Comparison of ENCODE assay signal across 23 cellular contexts in the genomic region with DNA sequence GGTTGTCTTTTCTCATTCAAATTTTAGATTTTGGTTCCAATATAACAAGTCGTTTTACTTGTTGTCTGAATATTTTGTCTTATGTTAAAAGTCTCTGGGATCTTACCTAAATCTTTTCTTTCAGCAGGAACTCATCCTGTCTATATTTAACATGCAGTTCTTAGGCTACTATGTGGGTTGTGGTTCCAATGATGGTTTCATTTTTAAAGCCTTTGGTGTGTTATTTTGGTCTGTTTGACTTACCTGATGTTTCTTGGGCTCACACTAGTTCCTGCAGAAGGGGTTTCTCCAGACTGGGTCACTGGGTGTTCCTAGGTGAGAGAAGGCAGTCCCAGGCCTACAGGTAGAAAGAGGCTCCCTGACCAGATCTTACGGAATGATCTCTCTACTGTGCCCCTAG. TPM values are rescaled to one million over a fixed set of nuclear protein-coding genes. Genes with fewer than 3 reads are reported as not detected.
DNase-seq lines count a peak whose midpoint lies in the region; ATAC-seq, FAIRE-seq and TF ChIP-seq lines count a peak whose summit lies in the region.
"Had no signal": no experiment of that assay in that cellular context is flagged by ENCODE, and none has a peak within 500 bp of the region (broad histone marks: within the 10 kb centered on the region; RNA-seq: fewer than 3 reads in every experiment).

No MANE protein-coding gene starts in this region.

- H3K36me3 ChIP-seq in MM.1S (replicated peaks; ENCODE audit: insufficient read depth, low read length) = no peaks in the 10 kb centered on the region
- H3K36me3 ChIP-seq in trophoblast cell (ENCODE audit: control insufficient read depth in 1 of 2, insufficient read depth in 2 of 2, low read length in 2 of 2) = no peaks in the 10 kb centered on the region
- H3K36me3 ChIP-seq in naive thymus-derived CD4-positive, alpha-beta T cell (ENCODE audit: control insufficient read depth in 2 of 3, insufficient read depth in 3 of 3, low read length in 3 of 3) = no peaks in the 10 kb centered on the region
- H3K36me3 ChIP-seq: BE2C had no signal

- H2BK12ac ChIP-seq in trophoblast cell (ENCODE audit: low read length) = no peak overlapping the region

- H3K27me3 Mint-ChIP-seq in naive thymus-derived CD4-positive, alpha-beta T cell = no peaks in the 10 kb centered on the region
- H3K27me3 Mint-ChIP-seq: CD4-positive, alpha-beta T cell had no signal

- no peak overlapping the region for H2BK5ac ChIP-seq in trophoblast cell (ENCODE audit: low read depth, low read length, poor library complexity)

- H3K27ac ChIP-seq in MM.1S (ENCODE audit: low read length) (no peak overlapping the region), trophoblast cell (ENCODE audit: low read depth, low read length) (no peak overlapping the region)
- no peak overlapping the region for H3K27ac ChIP-seq in naive thymus-derived CD4-positive, alpha-beta T cell (ENCODE audit: low read depth, low read length)
- H3K27ac ChIP-seq: C4-2B had no signal

- no peaks in the 10 kb centered on the region for H3K9me2 ChIP-seq in MM.1S (replicated peaks; ENCODE audit: insufficient read depth, low read length)

- H2AFZ ChIP-seq in MM.1S (ENCODE audit: low read length) (no peak overlapping the region), trophoblast cell (ENCODE audit: insufficient read depth, low read length, poor library complexity) (no peak overlapping the region)
- H2AFZ ChIP-seq: GM23338 had no signal

- H3K4me2 ChIP-seq in MM.1S (ENCODE audit: low read depth, low read length) = peak overlapping the region; percentile 17; the same call in 1 of the 2 replicates
- H3K4me2 ChIP-seq in trophoblast cell (ENCODE audit: low read length) = no peak overlapping the region
- H3K4me2 ChIP-seq: GM23338 had no signal

- peak overlapping the region; percentile 18 for H4K12ac ChIP-seq in trophoblast cell (ENCODE audit: low read depth, low read length)

- H2BK120ac ChIP-seq in trophoblast cell (ENCODE audit: insufficient read depth, low read length, poor library complexity) = no peak overlapping the region

- H3K23ac ChIP-seq in trophoblast cell (ENCODE audit: low read length) = no peak overlapping the region

- no peak for TF ChIP-seq CTCF in MM.1S (IDR thresholded peaks at IDR 0.05; ENCODE audit: low read length)

- no CpG with 5 or more reads among the region's 2 CpGs for WGBS in trophoblast cell (ENCODE audit: extremely low coverage, insufficient coverage, insufficient read length)

- H3K4me1 ChIP-seq in MM.1S (ENCODE audit: low read length) (peaks cover 12% of the 10 kb centered on the region), trophoblast cell (ENCODE audit: control insufficient read depth in 1 of 2, insufficient read depth in 2 of 2, low read length in 2 of 2) (no peaks in the 10 kb centered on the region)
- no peaks in the 10 kb centered on the region for H3K4me1 ChIP-seq in naive thymus-derived CD4-positive, alpha-beta T cell (ENCODE audit: control insufficient read depth in 2 of 2, insufficient read depth in 2 of 2, low read length in 2 of 2)
- H3K4me1 ChIP-seq: BE2C, Caco-2 had no signal

- CTCF ChIA-PET in naive thymus-derived CD4-positive, alpha-beta T cell (lab: Charles Lee) = no interaction called here

- H3K18ac ChIP-seq in trophoblast cell (ENCODE audit: low read length) = no peak overlapping the region

- no peak overlapping the region for H4K91ac ChIP-seq in trophoblast cell (ENCODE audit: low read depth, low read length)

- POLR2A ChIA-PET in naive thymus-derived CD4-positive, alpha-beta T cell (lab: Charles Lee) = no interaction called here

- no peaks in the 10 kb centered on the region for H3K9me3 ChIP-seq in MM.1S (replicated peaks; ENCODE audit: insufficient read depth, low read length)
- H3K9me3 ChIP-seq in trophoblast cell (ENCODE audit: insufficient read depth, low read depth, low read length) = no peaks in the 10 kb centered on the region
- H3K9me3 ChIP-seq in naive thymus-derived CD4-positive, alpha-beta T cell (ENCODE audit: control insufficient read depth in 2 of 3, low read length in 3 of 3) = no peaks in the 10 kb centered on the region
- H3K9me3 ChIP-seq: BE2C, Caco-2 had no signal

- no peaks in the 10 kb centered on the region for H3K79me1 ChIP-seq in trophoblast cell (ENCODE audit: low read length)

- intact Hi-C loops in naive thymus-derived CD4-positive, alpha-beta T cell (cut with micrococcal nuclease) = no loop called here

- peak; percentile 36 for FAIRE-seq in GM12892 (lab: Jason Lieb, UNC)
- FAIRE-seq: A204.1, D721Med, GM12891, GM18507, H54, HTR-8/SVneo had no signal

- no peak overlapping the region for H2AK5ac ChIP-seq in trophoblast cell (ENCODE audit: low read length)

- H3K4ac ChIP-seq in trophoblast cell (ENCODE audit: low read depth, low read length) = no peak overlapping the region

- no peaks in the 10 kb centered on the region for H4K20me1 ChIP-seq in MM.1S (ENCODE audit: insufficient read depth, low read length)

- H3K36me3 Mint-ChIP-seq in naive thymus-derived CD4-positive, alpha-beta T cell = no peaks in the 10 kb centered on the region

- H3F3A ChIP-seq in MM.1S (ENCODE audit: insufficient read depth, low read length) = no peaks in the 10 kb centered on the region

- TF ChIP-seq POLR2A in GM12892 (IDR thresholded peaks at IDR 0.05; ENCODE audit: low read depth, low read length) = no peak

- H3K4me1 Mint-ChIP-seq in naive thymus-derived CD4-positive, alpha-beta T cell = no peaks in the 10 kb centered on the region

- no peak overlapping the region for H3K14ac ChIP-seq in trophoblast cell (ENCODE audit: low read length)

- H3K9me3 Mint-ChIP-seq in naive thymus-derived CD4-positive, alpha-beta T cell = peaks cover 0 to 12% (median 4%) of the 10 kb centered on the region in 11 donors
- H3K9me3 Mint-ChIP-seq: GM23338 had no signal

- no peak for DNase-seq in GM12892 (ENCODE audit: insufficient read length)
- DNase-seq in MM.1S = peak; percentile 47
- DNase-seq in trophoblast cell = no peak
- DNase-seq in naive thymus-derived CD4-positive, alpha-beta T cell = no peak
- no peak for DNase-seq in T-helper 9 cell
- DNase-seq: ACHN; BE2C; Caco-2; CD4-positive, alpha-beta T cell; DMS79; GF-D8; HCEC 1CT; IMR-90; KBM-7 had no signal

- ATAC-seq in naive thymus-derived CD4-positive, alpha-beta T cell = no peak
- ATAC-seq in HG03354 (IDR thresholded peaks at IDR 0.05; ENCODE audit: poor library complexity, severe bottlenecking, unreplicated experiment) = no peak
- ATAC-seq: GM23338 had no signal

- H3K27me3 ChIP-seq in MM.1S (replicated peaks; ENCODE audit: insufficient read depth, low read length) = no peaks in the 10 kb centered on the region
- no peaks in the 10 kb centered on the region for H3K27me3 ChIP-seq in trophoblast cell (ENCODE audit: insufficient read depth, low read length)
- no peaks in the 10 kb centered on the region for H3K27me3 ChIP-seq in naive thymus-derived CD4-positive, alpha-beta T cell (ENCODE audit: control insufficient read depth in 2 of 2, insufficient read depth in 2 of 2, low read length in 2 of 2)
- H3K27me3 ChIP-seq: BE2C had no signal

- H3K4me3 ChIP-seq in MM.1S (ENCODE audit: low read length) (no peak overlapping the region), trophoblast cell (ENCODE audit: low read depth, low read length) (no peak overlapping the region)
- no peak overlapping the region for H3K4me3 ChIP-seq in naive thymus-derived CD4-positive, alpha-beta T cell (ENCODE audit: low read length)
- H3K4me3 ChIP-seq: GM23338 had no signal

- H3K79me2 ChIP-seq in MM.1S (ENCODE audit: low read length) (no peaks in the 10 kb centered on the region), trophoblast cell (ENCODE audit: control insufficient read depth, insufficient read depth, low read length, poor library complexity) (no peaks in the 10 kb centered on the region)

- H3K27ac Mint-ChIP-seq in naive thymus-derived CD4-positive, alpha-beta T cell = no peak overlapping the region
- H3K27ac Mint-ChIP-seq: CD4-positive, alpha-beta T cell; GM23338 had no signal

- no peak overlapping the region for H4K8ac ChIP-seq in trophoblast cell (ENCODE audit: low read depth, low read length)

- H3K4me3 Mint-ChIP-seq in naive thymus-derived CD4-positive, alpha-beta T cell = no peak overlapping the region
- H3K4me3 Mint-ChIP-seq: CD4-positive, alpha-beta T cell; GM23338 had no signal

- no peak overlapping the region for H3K9ac ChIP-seq in MM.1S (ENCODE audit: low read length)
- no peak overlapping the region for H3K9ac ChIP-seq in trophoblast cell (ENCODE audit: low read length)

RNA-seq across cellular contexts. Expression of gene PRL, which starts 17.4 kb away (rescaled TPM):
- polyA plus RNA-seq in GM12892 (2012; ENCODE audit: missing spikeins) = 0.76 TPM
- not detected in 2 replicates for polyA plus RNA-seq in trophoblast cell (2013)
- total RNA-seq in naive thymus-derived CD4-positive, alpha-beta T cell = not detected
- not detected for polyA plus RNA-seq in naive thymus-derived CD4-positive, alpha-beta T cell
- total RNA-seq: Caco-2; CD4-positive, alpha-beta T cell; GM23338; IMR-90 had no signal
- polyA plus RNA-seq: GM23338, IMR-90 had no signal
